1 cellular context compared by ENCODE assay signal in genomic region chr11:117091753-117092477, GRCh38.
A peak's percentile ranks its signal among the peaks of the same experiment; 100 is the strongest.
TF ChIP-seq lines count a peak whose summit lies in the region.

No MANE protein-coding gene starts in this region.

TF ChIP-seq in HepG2, 621 proteins besides CTCF, POLR2A, EP300 and RAD21:
- TF ChIP-seq ZNF547 (CRISPR knock-in tag; IDR thresholded peaks at IDR 0.05) (no peak), ZNF225 (CRISPR knock-in tag; IDR thresholded peaks at IDR 0.05) (no peak), ZNF749 (CRISPR knock-in tag; IDR thresholded peaks at IDR 0.05; ENCODE audit: borderline replicate concordance) (no peak), ZMYM3 (CRISPR knock-in tag; IDR thresholded peaks at IDR 0.05) (peak; percentile 27; the same call in 1 of the 2 replicates), ZBTB3 (CRISPR knock-in tag; IDR thresholded peaks at IDR 0.05; ENCODE audit: borderline replicate concordance, low read depth) (no peak), SNAPC2 (CRISPR knock-in tag; IDR thresholded peaks at IDR 0.05) (no peak), ZNF460 (CRISPR knock-in tag; IDR thresholded peaks at IDR 0.05; ENCODE audit: borderline replicate concordance) (peak; percentile 81; the same call in 1 of the 2 replicates), MLXIP (CRISPR knock-in tag; IDR thresholded peaks at IDR 0.05; ENCODE audit: borderline replicate concordance) (no peak), ETV6 (CRISPR knock-in tag; conservative IDR thresholded peaks at IDR 0.05) (no peak), SSRP1 (CRISPR knock-in tag; IDR thresholded peaks at IDR 0.05) (no peak), ZNF280D (CRISPR knock-in tag; IDR thresholded peaks at IDR 0.05) (no peak), ZNF44 (CRISPR knock-in tag; IDR thresholded peaks at IDR 0.05) (no peak), NFKBIZ (CRISPR knock-in tag; IDR thresholded peaks at IDR 0.05) (no peak), ZNF143 (CRISPR knock-in tag; IDR thresholded peaks at IDR 0.05) (no peak), SAP130 (CRISPR knock-in tag; IDR thresholded peaks at IDR 0.05; ENCODE audit: low read depth) (no peak), RBM22 (optimal IDR thresholded peaks at IDR 0.05; ENCODE audit: low read length) (peak; percentile 19), ZNF275 (CRISPR knock-in tag; IDR thresholded peaks at IDR 0.05; ENCODE audit: borderline replicate concordance) (no peak), EHMT2 (IDR thresholded peaks at IDR 0.05; ENCODE audit: borderline replicate concordance, low read depth, low read length) (no peak), MXD1 (CRISPR knock-in tag; IDR thresholded peaks at IDR 0.05) (no peak), ZNF121 (CRISPR knock-in tag; IDR thresholded peaks at IDR 0.05) (peak; percentile 53; the same call in 1 of the 2 replicates), ZNF451 (CRISPR knock-in tag; IDR thresholded peaks at IDR 0.05) (no peak), MYC (CRISPR knock-in tag; IDR thresholded peaks at IDR 0.05; ENCODE audit: borderline replicate concordance) (no peak)
